ENCODE assay signal across 8 cellular contexts in the genomic region with DNA sequence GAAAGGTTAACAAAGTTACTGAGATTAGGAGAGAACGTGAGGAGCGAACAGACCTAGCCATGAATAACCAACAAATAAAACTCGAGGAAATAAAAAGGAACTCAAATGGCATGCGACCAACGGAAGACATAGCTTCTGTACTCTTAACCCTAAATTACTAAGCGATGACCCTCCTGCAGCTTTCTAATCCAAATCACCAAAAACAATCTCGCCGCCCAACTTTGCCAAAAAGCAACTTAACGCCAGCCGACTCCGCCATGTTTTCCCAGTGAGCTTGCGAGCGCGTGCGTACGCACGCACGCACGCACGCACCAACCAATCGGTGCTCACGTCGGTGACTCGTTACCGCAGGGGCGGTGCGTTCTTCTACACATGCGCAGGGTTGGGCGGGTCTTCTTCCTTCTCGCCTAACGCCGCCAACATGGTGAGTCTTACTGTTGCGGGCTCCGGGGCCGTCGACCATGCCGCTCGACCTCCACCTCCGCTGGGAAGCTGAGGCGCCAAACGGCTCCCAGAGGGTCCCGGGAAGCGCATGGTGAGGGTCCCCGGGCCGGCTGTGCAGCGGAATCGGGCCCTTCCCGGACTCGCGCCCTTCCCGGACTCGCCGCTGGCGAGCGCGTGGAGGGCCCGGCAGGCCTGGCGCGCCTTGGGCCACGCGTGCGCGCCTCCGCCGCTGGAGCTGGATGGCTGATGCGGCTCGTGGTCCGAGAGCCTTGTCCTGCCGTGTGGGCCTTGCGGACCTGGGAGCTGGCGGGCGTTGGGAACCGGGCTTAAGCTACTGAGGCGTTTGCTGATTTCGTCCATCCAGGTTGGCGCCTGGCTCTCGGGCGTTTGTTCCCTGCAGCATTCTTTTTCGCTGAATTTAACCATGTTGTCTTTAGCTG. TPM values are rescaled to one million over a fixed set of nuclear protein-coding genes. Genes with fewer than 3 reads are reported as not detected.
DNase-seq lines count a peak whose midpoint lies in the region; ATAC-seq and TF ChIP-seq lines count a peak whose summit lies in the region.

A gene (plus strand): TSS at position 400 of the 884 bp plus-strand sequence. CDS start 133 bp downstream, at position 533.

- H3K9ac ChIP-seq in colonic mucosa (ENCODE audit: low read depth in 2 of 2, low read length in 2 of 2) = peak within 1 kb of the TSS; percentile 94 to 97

- H3K4me3 ChIP-seq in colonic mucosa = peak within 1 kb of the TSS; percentile 94

- peaks cover 11% of the 10 kb centered on the region for H3K36me3 ChIP-seq in colonic mucosa

- ATAC-seq in HG03439 (IDR thresholded peaks at IDR 0.05; ENCODE audit: unreplicated experiment) = peak; percentile 64

- H3K27ac ChIP-seq in colonic mucosa = peak within 1 kb of the TSS; percentile 75

- H3K9me3 ChIP-seq in colonic mucosa = no peaks in the 10 kb centered on the region

- no peak for TF ChIP-seq CTCF in colonic mucosa (IDR thresholded peaks at IDR 0.05)

- DNase-seq in AML-193 (lab: John Stamatoyannopoulos, UW) (peak; percentile 94 to 98), NCI-H524 treated with DMSO at 0.1 percent for 48 hours (lab: John Stamatoyannopoulos, UW) (peak; percentile 43), colonic mucosa (peak; percentile 96), kidney tubule cell (ENCODE audit: low spot score) (peak; percentile 96)
- peak; percentile 97 for DNase-seq in activated CD4-positive, alpha-beta T cell treated with anti-CD3 and anti-CD28 coated beads for 48 hours
- DNase-seq in stimulated activated CD4-positive, alpha-beta T cell treated with anti-CD3 and anti-CD28 coated beads, Interleukin-1b, Interleukin-23, amount 100 ng/mL, for 24 hours (ENCODE audit: low read depth in 4 of 4, low spot score in 1 of 4) = peak; percentile 81 to 92 (median 89)

- TF ChIP-seq POLR2A in GM19193 (IDR thresholded peaks at IDR 0.05; ENCODE audit: extremely low read depth, insufficient read depth, insufficient read length) = peak; percentile 99

- peaks cover 8% of the 10 kb centered on the region for H3K4me1 ChIP-seq in colonic mucosa

- H3K27me3 ChIP-seq in colonic mucosa = no peaks in the 10 kb centered on the region

- intact Hi-C loops in colonic mucosa (cut with DNase I) = loop anchor here (10.0 kb wide), 1 partner anchor 68 kb away; a partner anchor contains a TSS

RNA-seq across cellular contexts. Expression of the gene that starts here (rescaled TPM):
- 1,000 to 10,000 TPM; 1,699 to 1,906 TPM for total RNA-seq in colonic mucosa

Comparison
In these comparisons a context has a peak if more than half of its experiments do, and no peak if none do; other contexts are left out.
1. Peak in every context shown above with its lines: DNase-seq, ATAC-seq, H3K4me3 ChIP-seq and H3K27ac ChIP-seq.
2. DNase-seq: peak in every context shown above with its lines; median percentile 97 in activated CD4-positive, alpha-beta T cell treated with anti-CD3 and anti-CD28 coated beads for 48 hours; 96 in AML-193; 96 in colonic mucosa; 96 in kidney tubule cell; 89 in stimulated activated CD4-positive, alpha-beta T cell treated with anti-CD3 and anti-CD28 coated beads, Interleukin-1b, Interleukin-23, amount 100 ng/mL, for 24 hours; 43 in NCI-H524 treated with DMSO at 0.1 percent for 48 hours.